ENCODE assay signal across 22 cellular contexts in genomic region chr11:16278273-16278672, GRCh38.
DNase-seq lines count a peak whose midpoint lies in the region; ATAC-seq, FAIRE-seq and TF ChIP-seq lines count a peak whose summit lies in the region.
"Had no signal": no experiment of that assay in that cellular context is flagged by ENCODE, and none has a peak within 500 bp of the region (broad histone marks: within the 10 kb centered on the region; RNA-seq: fewer than 3 reads in every experiment).

No MANE protein-coding gene starts in this region.

- H3K27me3 ChIP-seq in foreskin keratinocyte, result peaks cover 10% of the 10 kb centered on the region
- H3K27me3 ChIP-seq in effector memory CD4-positive, alpha-beta T cell (replicated peaks; ENCODE audit: control insufficient read depth, insufficient read depth, low read length, poor library complexity, severe bottlenecking), result no peaks in the 10 kb centered on the region
- no peaks in the 10 kb centered on the region for H3K27me3 ChIP-seq in mesenchymal stem cell (ENCODE audit: control insufficient read depth in 1 of 2, insufficient read depth in 1 of 2, low read length in 2 of 2)

- no peak overlapping the region for H2BK15ac ChIP-seq in mesenchymal stem cell (ENCODE audit: low read depth, poor library complexity, severe bottlenecking)

- no peak overlapping the region for H3K23ac ChIP-seq in mesenchymal stem cell (ENCODE audit: low read length in 2 of 2)

- H3K4me2 ChIP-seq in mesenchymal stem cell (ENCODE audit: low read length, poor library complexity, severe bottlenecking), result no peak overlapping the region
- H3K4me2 ChIP-seq: PC-9 had no signal

- H3K9me3 ChIP-seq in effector memory CD4-positive, alpha-beta T cell (ENCODE audit: control insufficient read depth, low read length), result no peaks in the 10 kb centered on the region
- H3K9me3 ChIP-seq in mesenchymal stem cell (ENCODE audit: control insufficient read depth, low read length), result no peaks in the 10 kb centered on the region

- H3K4me1 ChIP-seq in foreskin keratinocyte, result peaks cover 25% of the 10 kb centered on the region
- no peaks in the 10 kb centered on the region for H3K4me1 ChIP-seq in effector memory CD4-positive, alpha-beta T cell (ENCODE audit: control insufficient read depth, insufficient read depth, low read length, poor library complexity, severe bottlenecking)
- no peaks in the 10 kb centered on the region for H3K4me1 ChIP-seq in mesenchymal stem cell (ENCODE audit: control insufficient read depth, insufficient read depth, low read depth, low read length)

- no peaks in the 10 kb centered on the region for H3K79me1 ChIP-seq in mesenchymal stem cell (replicated peaks; ENCODE audit: low read length, poor library complexity, severe bottlenecking)

- H3K18ac ChIP-seq in mesenchymal stem cell (ENCODE audit: low read depth in 1 of 2, low read length in 2 of 2), result no peak overlapping the region

- no peak overlapping the region for H3K9ac ChIP-seq in mesenchymal stem cell (ENCODE audit: low read length)
- H3K9ac ChIP-seq: GM23248 had no signal

- no peak overlapping the region for H2BK5ac ChIP-seq in mesenchymal stem cell (ENCODE audit: low read depth, low read length, poor library complexity, severe bottlenecking)

- H3K4ac ChIP-seq in mesenchymal stem cell (ENCODE audit: low read depth in 1 of 2, low read length in 2 of 2), result no peak overlapping the region

- DNase-seq in DMS79 treated with DMSO at 0.1 percent for 48 hours (lab: John Stamatoyannopoulos, UW) (peak; percentile 15), DMS79 (lab: John Stamatoyannopoulos, UW) (no peak), foreskin keratinocyte (peak; percentile 33 to 61), mesenchymal stem cell (no peak)
- no peak for DNase-seq in effector memory CD4-positive, alpha-beta T cell
- DNase-seq: Calu3, DMS153, GM23248, H7, Kasumi-1, MV-4-11, NCI-H2029, NCI-H446, NCI-H524 treated with DMSO at 0.1 percent for 48 hours, PC-9, SHP77 had no signal

- no peak overlapping the region for H4K91ac ChIP-seq in mesenchymal stem cell (ENCODE audit: low read length)

- no peak overlapping the region for H2AK5ac ChIP-seq in mesenchymal stem cell (ENCODE audit: low read length, severe bottlenecking)

- no peak overlapping the region for H3K14ac ChIP-seq in mesenchymal stem cell (ENCODE audit: low read length in 2 of 2)

- no peak for TF ChIP-seq CTCF in foreskin keratinocyte (conservative IDR thresholded peaks at IDR 0.05)

- 96% methylated on average over 2 of the region's 2 CpGs for WGBS in mesenchymal stem cell

- no peak overlapping the region for H2AFZ ChIP-seq in mesenchymal stem cell (ENCODE audit: low read depth, low read length)
- H2AFZ ChIP-seq: GM23248, PC-9 had no signal

- FAIRE-seq in colon (lab: Jason Lieb, UNC), result peak; percentile 43
- FAIRE-seq: GM18507, HTR-8/SVneo had no signal

- no peak overlapping the region for H2BK120ac ChIP-seq in mesenchymal stem cell (ENCODE audit: low read depth, low read length)

- no peak overlapping the region for H3K4me3 ChIP-seq in effector memory CD4-positive, alpha-beta T cell (ENCODE audit: insufficient read depth, low read depth, low read length, poor library complexity, severe bottlenecking)
- H3K4me3 ChIP-seq in mesenchymal stem cell (ENCODE audit: insufficient read depth in 1 of 2, low read depth in 1 of 2, low read length in 2 of 2), result no peak overlapping the region
- H3K4me3 ChIP-seq: GM23248, K562, PC-9 had no signal

- H2BK12ac ChIP-seq in mesenchymal stem cell (ENCODE audit: low read length in 2 of 2), result no peak overlapping the region

- ATAC-seq in foreskin keratinocyte, result peak; percentile 82
- no peak for ATAC-seq in HG03469 (IDR thresholded peaks at IDR 0.05; ENCODE audit: unreplicated experiment)

- no peak overlapping the region for H4K8ac ChIP-seq in mesenchymal stem cell (ENCODE audit: low read length)

- H3K36me3 ChIP-seq in effector memory CD4-positive, alpha-beta T cell (ENCODE audit: control insufficient read depth, insufficient read depth, low read length), result no peaks in the 10 kb centered on the region
- no peaks in the 10 kb centered on the region for H3K36me3 ChIP-seq in mesenchymal stem cell (ENCODE audit: control insufficient read depth in 1 of 2, insufficient read depth in 2 of 2, low read depth in 1 of 2, low read length in 2 of 2)

- H3K27ac ChIP-seq in foreskin keratinocyte (peak overlapping the region; percentile 30), mesenchymal stem cell (ENCODE audit: low read length, poor library complexity, severe bottlenecking) (no peak overlapping the region)
- no peak overlapping the region for H3K27ac ChIP-seq in effector memory CD4-positive, alpha-beta T cell (ENCODE audit: insufficient read depth, low read length, poor library complexity, severe bottlenecking)
- H3K27ac ChIP-seq: 22Rv1, GM23248, PC-9 had no signal

Comparison
In these comparisons a context has a peak if more than half of its experiments do, and no peak if none do; other contexts are left out.
1. DNase-seq: peak in DMS79 treated with DMSO at 0.1 percent for 48 hours (single experiment) and foreskin keratinocyte (2 of 2); none in DMS79 (single experiment), effector memory CD4-positive, alpha-beta T cell (0 of 3) and mesenchymal stem cell (single experiment).